9 cellular contexts compared by ENCODE assay signal in genomic region chr2:25043241-25043867, GRCh38. TPM values are rescaled to one million over a fixed set of nuclear protein-coding genes. Genes with fewer than 3 reads are reported as not detected.
A peak's percentile ranks its signal among the peaks of the same experiment; 100 is the strongest.
DNase-seq lines count a peak whose midpoint lies in the region; ATAC-seq, FAIRE-seq and TF ChIP-seq lines count a peak whose summit lies in the region.
"Had no signal": no experiment of that assay in that cellular context is flagged by ENCODE, and none has a peak within 500 bp of the region (broad histone marks: within the 10 kb centered on the region; RNA-seq: fewer than 3 reads in every experiment).

No MANE protein-coding gene starts in this region.

- H3K9ac ChIP-seq in muscle layer of colon (ENCODE audit: low read length) = no peak overlapping the region

- H3K4me1 ChIP-seq in muscle layer of colon (ENCODE audit: insufficient read depth, low read length) = peaks cover 17% of the 10 kb centered on the region
- peaks cover 9% of the 10 kb centered on the region for H3K4me1 ChIP-seq in thymus (ENCODE audit: control insufficient read depth, insufficient read depth, low read length)

- peak; percentile 73 for DNase-seq in activated effector memory CD4-positive, alpha-beta T cell treated with anti-CD3 and anti-CD28 coated beads, Interleukin-2, amount 50 U/mL, for 16 hours
- DNase-seq in activated effector memory CD4-positive, alpha-beta T cell treated with Interleukin-2 at 50 U/mL for 16 hours = no peak
- DNase-seq in T follicular helper cell (ENCODE audit: low read depth) (peak; percentile 12), bronchial epithelial cell (ENCODE audit: low read depth) (peak; percentile 50)

- H3K27me3 ChIP-seq in bronchial epithelial cell (ENCODE audit: control insufficient read depth, insufficient read depth, low read length) = peaks cover 9% of the 10 kb centered on the region
- H3K27me3 ChIP-seq in muscle layer of colon (ENCODE audit: control insufficient read depth in 1 of 2, insufficient read depth in 2 of 2, low read length in 2 of 2) = no peaks in the 10 kb centered on the region
- H3K27me3 ChIP-seq in thymus (ENCODE audit: control insufficient read depth, insufficient read depth) = peaks cover 25% of the 10 kb centered on the region

- H3K36me3 ChIP-seq in bronchial epithelial cell (ENCODE audit: control insufficient read depth, insufficient read depth, low read length) (no peaks in the 10 kb centered on the region), muscle layer of colon (ENCODE audit: insufficient read depth, low read length) (no peaks in the 10 kb centered on the region), thymus (ENCODE audit: control insufficient read depth, insufficient read depth) (no peaks in the 10 kb centered on the region)

- TF ChIP-seq CTCF in bronchial epithelial cell (IDR thresholded peaks at IDR 0.05; ENCODE audit: insufficient read depth, low read length, severe bottlenecking) = no peak

- H3K27ac ChIP-seq in muscle layer of colon (ENCODE audit: low read depth, low read length) = no peak overlapping the region
- H3K27ac ChIP-seq in thymus (ENCODE audit: low read depth) = no peak overlapping the region
- H3K27ac ChIP-seq: epithelial cell of prostate had no signal

- no peaks in the 10 kb centered on the region for H3K9me3 ChIP-seq in muscle layer of colon (ENCODE audit: low read length)
- no peaks in the 10 kb centered on the region for H3K9me3 ChIP-seq in thymus (ENCODE audit: control insufficient read depth)

- WGBS in thymus = 15% methylated on average over 8 of the region's 8 CpGs

- ATAC-seq in GM18517 (IDR thresholded peaks at IDR 0.05; ENCODE audit: unreplicated experiment) (no peak), HG02981 (IDR thresholded peaks at IDR 0.05; ENCODE audit: unreplicated experiment) (no peak)

- no peak for FAIRE-seq in bronchial epithelial cell (lab: Jason Lieb, UNC)

- H3K4me3 ChIP-seq in bronchial epithelial cell (ENCODE audit: low read depth, low read length) (no peak overlapping the region), muscle layer of colon (ENCODE audit: low read depth in 1 of 2, low read length in 2 of 2) (peak overlapping the region; percentile 48 to 64), thymus (ENCODE audit: low read length) (peak overlapping the region; percentile 67)

RNA-seq across cellular contexts. Expression of gene EFR3B, which starts 1.5 kb away (rescaled TPM):
- 0.13 TPM in 1 of 2 replicates, not detected in the other for total RNA-seq in bronchial epithelial cell
- 0.18 TPM for polyA plus RNA-seq in thymus
